Comparison of ENCODE assay signal across 8 cellular contexts in genomic region chr11:9004310-9004945, GRCh38. TPM values are rescaled to one million over a fixed set of nuclear protein-coding genes. Genes with fewer than 3 reads are reported as not detected.
A peak's percentile ranks its signal among the peaks of the same experiment; 100 is the strongest.
DNase-seq lines count a peak whose midpoint lies in the region; ATAC-seq and TF ChIP-seq lines count a peak whose summit lies in the region.

No MANE protein-coding gene starts in this region.

- in situ Hi-C loops in KBM-7 (cut with MboI; ENCODE audit: low pct_unique_long_range_greater_than_20kb, low sequenced_read_pairs): no loop called here

- no peak overlapping the region for H3K27ac Mint-ChIP-seq in osteocyte (ENCODE audit: unreplicated experiment)

- peak overlapping the region in 1 of 4 donors; percentile 45 for H3K27ac ChIP-seq in esophagus muscularis mucosa (replicated peaks in 1 of 4)

- intact Hi-C loops in esophagus muscularis mucosa (cut with DNase I): no loop called here

- TF ChIP-seq CTCF in esophagus muscularis mucosa (IDR thresholded peaks at IDR 0.05) (no peak), osteocyte (IDR thresholded peaks at IDR 0.05) (no peak)

- 22% methylated on average over 16 of the region's 60 CpGs for WGBS in esophagus muscularis mucosa

- peaks cover 15% of the 10 kb centered on the region for H3K4me1 Mint-ChIP-seq in osteocyte (ENCODE audit: unreplicated experiment)

- H3K4me1 ChIP-seq in esophagus muscularis mucosa: peaks cover 18 to 22% (median 19%) of the 10 kb centered on the region in 4 donors

- TF ChIP-seq POLR2A in esophagus muscularis mucosa (IDR thresholded peaks at IDR 0.05; ENCODE audit: low read depth): no peak

- H3K36me3 Mint-ChIP-seq in osteocyte (ENCODE audit: unreplicated experiment): no peaks in the 10 kb centered on the region

- H3K27me3 ChIP-seq in esophagus muscularis mucosa: peaks cover 0 to 4% (median 0%) of the 10 kb centered on the region in 4 donors

- peak overlapping the region; percentile 42 for H3K4me3 Mint-ChIP-seq in osteocyte (ENCODE audit: unreplicated experiment)

- peaks cover 41% of the 10 kb centered on the region for H3K27me3 Mint-ChIP-seq in osteocyte (ENCODE audit: unreplicated experiment)

- peak; percentile 36 to 83 (median 78) for DNase-seq in NCI-H1417 (lab: John Stamatoyannopoulos, UW)
- DNase-seq in NCI-H1417 treated with DMSO at 0.1 percent for 48 hours (lab: John Stamatoyannopoulos, UW): no peak
- peak; percentile 65 for DNase-seq in activated CD8-positive, alpha-beta memory T cell treated with anti-CD3 and anti-CD28 coated beads for 24 hours
- no peak for DNase-seq in esophagus muscularis mucosa (ENCODE audit: extremely low spot score)
- DNase-seq in osteocyte (ENCODE audit: extremely low spot score, unreplicated experiment): no peak
- DNase-seq in KBM-7: no peak

- H3K9me3 Mint-ChIP-seq in osteocyte (ENCODE audit: unreplicated experiment): no peaks in the 10 kb centered on the region

- ATAC-seq in GM18873 (IDR thresholded peaks at IDR 0.05; ENCODE audit: low FRiP score, unreplicated experiment): no peak
- no peak for ATAC-seq in activated CD4-positive, CD25-positive, alpha-beta regulatory T cell treated with anti-CD3 and anti-CD28 coated beads, Interleukin-2, amount 50 U/mL, for 24 hours

- peak overlapping the region; percentile 54 to 68 (median 60) for H3K4me3 ChIP-seq in esophagus muscularis mucosa

- H3K36me3 ChIP-seq in esophagus muscularis mucosa: no peaks in the 10 kb centered on the region

- no peaks in the 10 kb centered on the region for H3K9me3 ChIP-seq in esophagus muscularis mucosa

- TF ChIP-seq EP300 in esophagus muscularis mucosa (IDR thresholded peaks at IDR 0.05): no peak

RNA-seq across cellular contexts. Expression of gene NRIP3, which starts 0.6 kb away (rescaled TPM):
- total RNA-seq in esophagus muscularis mucosa: 1 to 10 TPM; 2.1 to 4.0 (median 3.5) TPM
- 0.97 and 1.1 TPM in 2 replicates for total RNA-seq in osteocyte

RNA-seq across cellular contexts. Expression of gene TMEM9B, which starts 40.2 kb away (rescaled TPM):
- total RNA-seq in esophagus muscularis mucosa: 10 to 100 TPM; 13.3 to 24.4 (median 20.5) TPM
- 33.4 and 35.9 TPM in 2 replicates for total RNA-seq in osteocyte

Comparison
In these comparisons a context has a peak if more than half of its experiments do, and no peak if none do; other contexts are left out.
1. DNase-seq: peak in NCI-H1417 (3 of 3) and activated CD8-positive, alpha-beta memory T cell treated with anti-CD3 and anti-CD28 coated beads for 24 hours (single experiment); none in NCI-H1417 treated with DMSO at 0.1 percent for 48 hours (single experiment), esophagus muscularis mucosa (single experiment), osteocyte (single experiment) and KBM-7 (single experiment).